ENCODE assay signal across 8 cellular contexts in the genomic region with DNA sequence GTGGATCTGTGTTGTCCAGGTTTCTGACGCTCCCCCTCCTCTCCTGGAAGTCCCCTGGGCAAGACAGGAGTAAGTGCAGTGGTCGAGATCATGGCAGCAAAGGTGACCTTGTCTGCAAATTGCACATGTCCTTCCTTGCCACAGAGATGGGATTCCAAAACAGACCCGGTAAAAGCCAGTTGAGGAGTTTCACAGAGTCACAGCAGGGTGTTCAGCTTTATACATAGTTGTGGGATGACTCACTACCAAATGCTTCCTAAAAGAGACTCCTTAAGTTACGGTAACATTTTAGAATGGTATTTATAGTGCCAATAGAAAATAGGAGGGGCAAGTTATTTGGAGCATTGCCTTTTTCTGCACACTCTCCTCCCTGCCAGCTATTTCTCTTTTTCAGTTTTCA.
DNase-seq lines count a peak whose midpoint lies in the region; ATAC-seq and TF ChIP-seq lines count a peak whose summit lies in the region.

No MANE protein-coding gene starts in this region.

- peak; percentile 9 for DNase-seq in GM12865 (ENCODE audit: low read depth)
- peak; percentile 61 to 62 for DNase-seq in Kasumi-1 (lab: John Stamatoyannopoulos, UW)
- peak in 3 of 61 donors; percentile 8 to 16 (median 8) for DNase-seq in caudate nucleus (lab: John Stamatoyannopoulos, UW)
- DNase-seq in lower lobe of right lung: no peak
- no peak for DNase-seq in activated T-cell treated with anti-CD3 and anti-CD28 coated beads, Interleukin-2, amount 50 U/mL, for 4 hours
- DNase-seq in HuH-7.5 (ENCODE audit: low spot score): no peak
- no peak for DNase-seq in NCI-H1694 (lab: John Stamatoyannopoulos, UW)

- no peaks in the 10 kb centered on the region for H3K9me3 ChIP-seq in lower lobe of right lung

- H3K27ac ChIP-seq in caudate nucleus (ENCODE audit: low read depth, low read length): peak overlapping the region; percentile 81
- H3K27ac ChIP-seq in lower lobe of right lung: peak overlapping the region; percentile 73

- H3K27me3 Mint-ChIP-seq in activated T-cell treated with anti-CD3 and anti-CD28 coated beads, Interleukin-2, amount 50 U/mL, for 4 hours (ENCODE audit: low read depth): no peaks in the 10 kb centered on the region

- H3K9me3 Mint-ChIP-seq in activated T-cell treated with anti-CD3 and anti-CD28 coated beads, Interleukin-2, amount 50 U/mL, for 4 hours: no peaks in the 10 kb centered on the region

- H3K4me3 Mint-ChIP-seq in activated T-cell treated with anti-CD3 and anti-CD28 coated beads, Interleukin-2, amount 50 U/mL, for 4 hours: no peak overlapping the region

- no peak for TF ChIP-seq CTCF in GM12865 (IDR thresholded peaks at IDR 0.05; ENCODE audit: insufficient read depth, low read depth, low read length, missing control alignments)
- TF ChIP-seq CTCF in lower lobe of right lung (IDR thresholded peaks at IDR 0.05): no peak

- ATAC-seq in lower lobe of right lung: peak; percentile 90 to 93
- no peak for ATAC-seq in activated T-cell treated with anti-CD3 and anti-CD28 coated beads, Interleukin-2, amount 50 U/mL, for 4 hours
- no peak for ATAC-seq in GM18907 (IDR thresholded peaks at IDR 0.05; ENCODE audit: unreplicated experiment)

- no peaks in the 10 kb centered on the region for H3K27me3 ChIP-seq in lower lobe of right lung (ENCODE audit: low read depth)

- no peaks in the 10 kb centered on the region for H3K36me3 Mint-ChIP-seq in activated T-cell treated with anti-CD3 and anti-CD28 coated beads, Interleukin-2, amount 50 U/mL, for 4 hours (ENCODE audit: insufficient read depth)

- H3K4me3 ChIP-seq in GM12865 (ENCODE audit: low read depth, low read length) (no peak overlapping the region), lower lobe of right lung (no peak overlapping the region)

- no peaks in the 10 kb centered on the region for H3K4me1 Mint-ChIP-seq in activated T-cell treated with anti-CD3 and anti-CD28 coated beads, Interleukin-2, amount 50 U/mL, for 4 hours (ENCODE audit: low read depth)

- H3K4me1 ChIP-seq in lower lobe of right lung: peaks cover 38% of the 10 kb centered on the region

- intact Hi-C loops in lower lobe of right lung (cut with DNase I): no loop called here

- no peaks in the 10 kb centered on the region for H3K36me3 ChIP-seq in lower lobe of right lung

Comparison
In these comparisons a context has a peak if more than half of its experiments do, and no peak if none do; other contexts are left out.
1. DNase-seq: peak in GM12865 (single experiment) and Kasumi-1 (2 of 2); none in lower lobe of right lung (single experiment), activated T-cell treated with anti-CD3 and anti-CD28 coated beads, Interleukin-2, amount 50 U/mL, for 4 hours (single experiment), HuH-7.5 (single experiment) and NCI-H1694 (single experiment).
2. ATAC-seq: peak in lower lobe of right lung (2 of 2); none in activated T-cell treated with anti-CD3 and anti-CD28 coated beads, Interleukin-2, amount 50 U/mL, for 4 hours (0 of 2) and GM18907 (single experiment).